12 cellular contexts compared by ENCODE assay signal in genomic region chr15:64009241-64009640, GRCh38. TPM values are rescaled to one million over a fixed set of nuclear protein-coding genes. Genes with fewer than 3 reads are reported as not detected.
DNase-seq lines count a peak whose midpoint lies in the region; FAIRE-seq and TF ChIP-seq lines count a peak whose summit lies in the region.
"Had no signal": no experiment of that assay in that cellular context is flagged by ENCODE, and none has a peak within 500 bp of the region (broad histone marks: within the 10 kb centered on the region; RNA-seq: fewer than 3 reads in every experiment).

No MANE protein-coding gene starts in this region.

- H3K4me3 ChIP-seq in AG10803 (ENCODE audit: low read length) (no peak overlapping the region), bronchial epithelial cell (ENCODE audit: low read depth, low read length) (no peak overlapping the region), mucosa of rectum (ENCODE audit: low read length in 2 of 2) (peak overlapping the region in 1 of 2 donors; percentile 13)
- H3K4me3 ChIP-seq: SK-N-MC had no signal

- peaks cover 22% of the 10 kb centered on the region for H3K4me1 Mint-ChIP-seq in mesothelial cell of epicardium

- no peak overlapping the region for H3K4me3 Mint-ChIP-seq in mesothelial cell of epicardium

- no peak for TF ChIP-seq CTCF in AG10803 (conservative IDR thresholded peaks at IDR 0.05; ENCODE audit: low read length)
- TF ChIP-seq CTCF in bronchial epithelial cell (IDR thresholded peaks at IDR 0.05; ENCODE audit: insufficient read depth, low read length, severe bottlenecking), result no peak
- no peak for TF ChIP-seq CTCF in mesothelial cell of epicardium (IDR thresholded peaks at IDR 0.05; ENCODE audit: unreplicated experiment)

- no peak for FAIRE-seq in bronchial epithelial cell (lab: Jason Lieb, UNC)
- FAIRE-seq: colon had no signal

- H3K9me3 Mint-ChIP-seq in mesothelial cell of epicardium, result peaks cover 3% of the 10 kb centered on the region

- H3K36me3 Mint-ChIP-seq in mesothelial cell of epicardium, result no peaks in the 10 kb centered on the region

- H3K4me1 ChIP-seq in mucosa of rectum (ENCODE audit: control insufficient read depth in 2 of 2, insufficient read depth in 2 of 2, low read length in 2 of 2), result peaks cover 61 to 72% of the 10 kb centered on the region in 2 donors

- DNase-seq in AG10803 (ENCODE audit: low read depth) (peak; percentile 24), LoVo (ENCODE audit: low spot score) (peak; percentile 24), bronchial epithelial cell (ENCODE audit: low read depth) (peak; percentile 87), NCI-H2171 (lab: John Stamatoyannopoulos, UW) (no peak), C1 segment of cervical spinal cord (lab: John Stamatoyannopoulos, UW) (no peak), NCI-H2196 (lab: John Stamatoyannopoulos, UW; ENCODE audit: unreplicated experiment) (no peak), mesothelial cell of epicardium (ENCODE audit: low spot score in 2 of 2, unreplicated experiment in 2 of 2) (no peak)
- DNase-seq: occipital lobe had no signal

- H3K27ac Mint-ChIP-seq in mesothelial cell of epicardium, result no peak overlapping the region

- H3K27ac ChIP-seq in mucosa of rectum (ENCODE audit: low read depth in 2 of 2, low read length in 2 of 2), result peak overlapping the region; percentile 79 to 85
- H3K27ac ChIP-seq: C4-2B, SK-N-MC had no signal

- peaks cover 6% of the 10 kb centered on the region for H3K27me3 Mint-ChIP-seq in mesothelial cell of epicardium (ENCODE audit: low read depth)

- H3K27me3 ChIP-seq in bronchial epithelial cell (ENCODE audit: control insufficient read depth, insufficient read depth, low read length), result no peaks in the 10 kb centered on the region
- H3K27me3 ChIP-seq in mucosa of rectum (ENCODE audit: control insufficient read depth in 2 of 2, insufficient read depth in 2 of 2, low read length in 2 of 2), result no peaks in the 10 kb centered on the region

- no peaks in the 10 kb centered on the region for H3K36me3 ChIP-seq in bronchial epithelial cell (ENCODE audit: control insufficient read depth, insufficient read depth, low read length)
- H3K36me3 ChIP-seq in mucosa of rectum (ENCODE audit: control insufficient read depth in 2 of 2, insufficient read depth in 2 of 2, low read length in 2 of 2), result no peaks in the 10 kb centered on the region

- peak overlapping the region in 1 of 2 donors; percentile 46 for H3K9ac ChIP-seq in mucosa of rectum (ENCODE audit: low read depth in 1 of 2, low read length in 2 of 2)

- no peaks in the 10 kb centered on the region for H3K9me3 ChIP-seq in mucosa of rectum (ENCODE audit: control insufficient read depth in 2 of 2, low read length in 2 of 2)

RNA-seq across cellular contexts. Expression of gene DAPK2, which starts 37.0 kb away (rescaled TPM):
- total RNA-seq in bronchial epithelial cell (0.53 and 3.3 TPM in 2 replicates), mesothelial cell of epicardium (1.2 to 2.6 TPM (median 2.2 TPM) in 3 replicates)

Comparison
In these comparisons a context has a peak if more than half of its experiments do, and no peak if none do; other contexts are left out.
1. DNase-seq: peak in AG10803 (single experiment), LoVo (single experiment) and bronchial epithelial cell (single experiment); none in NCI-H2171 (single experiment), C1 segment of cervical spinal cord (0 of 14), NCI-H2196 (single experiment) and mesothelial cell of epicardium (0 of 2).